ENCODE assay signal across 8 cellular contexts in the genomic region with DNA sequence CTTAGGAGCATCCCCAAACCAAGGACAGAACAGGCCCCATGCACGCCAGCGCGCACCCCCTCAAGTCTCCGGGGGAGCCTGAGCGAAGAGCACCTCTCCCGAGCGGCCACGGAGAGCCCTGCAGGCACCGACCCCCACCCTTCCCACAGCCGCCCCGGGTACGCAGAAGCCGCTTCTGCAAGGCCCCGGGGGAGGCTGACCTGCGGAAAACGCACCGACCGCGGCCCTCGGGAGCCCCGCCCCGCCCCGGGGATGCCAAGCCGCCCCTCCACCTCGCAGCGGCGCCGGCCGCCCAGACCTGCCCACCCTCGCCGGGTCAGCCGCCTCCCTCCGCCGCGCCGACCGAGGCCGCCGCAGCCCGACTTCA. TPM values are rescaled to one million over a fixed set of nuclear protein-coding genes. Genes with fewer than 3 reads are reported as not detected.
DNase-seq lines count a peak whose midpoint lies in the region; ATAC-seq, FAIRE-seq and TF ChIP-seq lines count a peak whose summit lies in the region.

No MANE protein-coding gene starts in this region.

- H3K4me1 ChIP-seq in kidney (ENCODE audit: control insufficient read depth in 1 of 2, insufficient read depth in 1 of 2, low read depth in 1 of 2, low read length in 2 of 2): peaks cover 4 to 13% of the 10 kb centered on the region in 2 donors
- H3K4me1 ChIP-seq in suprapubic skin: peaks cover 17% of the 10 kb centered on the region

- H3K36me3 ChIP-seq in kidney (ENCODE audit: control insufficient read depth in 1 of 2, insufficient read depth in 2 of 2, low read length in 2 of 2) (no peaks in the 10 kb centered on the region), suprapubic skin (no peaks in the 10 kb centered on the region)

- no peak for FAIRE-seq in kidney (lab: Jason Lieb, UNC)

- peak overlapping the region; percentile 67 to 68 for H3K9ac ChIP-seq in kidney (ENCODE audit: low read length in 2 of 2)

- no peaks in the 10 kb centered on the region for H3K27me3 ChIP-seq in suprapubic skin

- H3K27ac Mint-ChIP-seq in activated naive CD4-positive, alpha-beta T cell treated with anti-CD3 and anti-CD28 coated beads, Interleukin-2, amount 50 U/mL, for 72 hours: peak overlapping the region; percentile 78 to 81

- TF ChIP-seq EP300 in suprapubic skin (IDR thresholded peaks at IDR 0.05): no peak

- no peaks in the 10 kb centered on the region for H3K9me3 Mint-ChIP-seq in activated naive CD4-positive, alpha-beta T cell treated with anti-CD3 and anti-CD28 coated beads, Interleukin-2, amount 50 U/mL, for 72 hours

- H3K36me3 Mint-ChIP-seq in activated naive CD4-positive, alpha-beta T cell treated with anti-CD3 and anti-CD28 coated beads, Interleukin-2, amount 50 U/mL, for 72 hours: peaks cover 0 to 7% of the 10 kb centered on the region in 2 donors

- peak overlapping the region; percentile 50 to 68 for H3K27ac ChIP-seq in kidney (ENCODE audit: low read depth in 2 of 2, low read length in 2 of 2)
- peak overlapping the region; percentile 86 for H3K27ac ChIP-seq in suprapubic skin

- H3K4me3 ChIP-seq in kidney (ENCODE audit: low read length in 2 of 2): peak overlapping the region; percentile 82 to 89
- peak overlapping the region; percentile 73 for H3K4me3 ChIP-seq in suprapubic skin

- no peak for TF ChIP-seq POLR2A in suprapubic skin (IDR thresholded peaks at IDR 0.05)

- intact Hi-C loops in kidney (cut with DNase I): no loop called here

- under 1% methylated on average over 13 of the region's 40 CpGs for WGBS in suprapubic skin

- peak; percentile 44 for ATAC-seq in HG03064 (IDR thresholded peaks at IDR 0.05; ENCODE audit: low read depth, unreplicated experiment)
- no peak for ATAC-seq in activated naive CD4-positive, alpha-beta T cell treated with anti-CD3 and anti-CD28 coated beads, Interleukin-2, amount 50 U/mL, for 72 hours

- no peak for TF ChIP-seq CTCF in kidney (IDR thresholded peaks at IDR 0.05; ENCODE audit: borderline replicate concordance, extremely low read depth, insufficient read depth)
- no peak for TF ChIP-seq CTCF in suprapubic skin (IDR thresholded peaks at IDR 0.05)

- H3K9me3 ChIP-seq in kidney (ENCODE audit: control insufficient read depth in 1 of 2, low read length in 2 of 2) (no peaks in the 10 kb centered on the region), suprapubic skin (no peaks in the 10 kb centered on the region)

- peak; percentile 55 for DNase-seq in NCI-H2107 (lab: John Stamatoyannopoulos, UW)
- DNase-seq in NCI-H2107 treated with DMSO at 0.1 percent for 48 hours (lab: John Stamatoyannopoulos, UW; ENCODE audit: unreplicated experiment): no peak
- no peak for DNase-seq in activated naive CD4-positive, alpha-beta T cell treated with anti-CD3 and anti-CD28 coated beads, Interleukin-2, amount 50 U/mL, for 72 hours (ENCODE audit: low spot score in 2 of 2)
- DNase-seq in kidney: peak; percentile 92
- peak in 1 of 2 donors; percentile 81 for DNase-seq in suprapubic skin (ENCODE audit: low spot score in 2 of 2)
- DNase-seq in islet precursor cell: no peak
- no peak for DNase-seq in DMS53 (lab: John Stamatoyannopoulos, UW)

RNA-seq across cellular contexts. Expression of a gene that starts 0.4 kb away (rescaled TPM):
- total RNA-seq in activated naive CD4-positive, alpha-beta T cell treated with anti-CD3 and anti-CD28 coated beads, Interleukin-2, amount 50 U/mL, for 72 hours: 10 to 100 TPM; 14.0 to 20.5 TPM
- 21.5 TPM for total RNA-seq in kidney
- 15.6 TPM for polyA plus RNA-seq in kidney (ENCODE audit: insufficient read depth, low read depth, low replicate concordance)
- 10 to 100 TPM; 16.8 to 56.8 (median 17.8) TPM for total RNA-seq in suprapubic skin

RNA-seq across cellular contexts. Expression of a gene that starts 58.7 kb away (rescaled TPM):
- total RNA-seq in activated naive CD4-positive, alpha-beta T cell treated with anti-CD3 and anti-CD28 coated beads, Interleukin-2, amount 50 U/mL, for 72 hours: 10 to 100 TPM; 28.4 to 49.3 TPM
- total RNA-seq in kidney (63.3 TPM), suprapubic skin (10 to 100 TPM; 24.0 to 49.8 (median 34.4) TPM)
- polyA plus RNA-seq in kidney (ENCODE audit: insufficient read depth, low read depth, low replicate concordance): 19.5 TPM

Comparison
In these comparisons a context has a peak if more than half of its experiments do, and no peak if none do; other contexts are left out.
1. DNase-seq: peak in NCI-H2107 (single experiment) and kidney (single experiment); none in NCI-H2107 treated with DMSO at 0.1 percent for 48 hours (single experiment), activated naive CD4-positive, alpha-beta T cell treated with anti-CD3 and anti-CD28 coated beads, Interleukin-2, amount 50 U/mL, for 72 hours (0 of 2), islet precursor cell (single experiment) and DMS53 (single experiment).